8 cellular contexts compared by ENCODE assay signal in the genomic region with DNA sequence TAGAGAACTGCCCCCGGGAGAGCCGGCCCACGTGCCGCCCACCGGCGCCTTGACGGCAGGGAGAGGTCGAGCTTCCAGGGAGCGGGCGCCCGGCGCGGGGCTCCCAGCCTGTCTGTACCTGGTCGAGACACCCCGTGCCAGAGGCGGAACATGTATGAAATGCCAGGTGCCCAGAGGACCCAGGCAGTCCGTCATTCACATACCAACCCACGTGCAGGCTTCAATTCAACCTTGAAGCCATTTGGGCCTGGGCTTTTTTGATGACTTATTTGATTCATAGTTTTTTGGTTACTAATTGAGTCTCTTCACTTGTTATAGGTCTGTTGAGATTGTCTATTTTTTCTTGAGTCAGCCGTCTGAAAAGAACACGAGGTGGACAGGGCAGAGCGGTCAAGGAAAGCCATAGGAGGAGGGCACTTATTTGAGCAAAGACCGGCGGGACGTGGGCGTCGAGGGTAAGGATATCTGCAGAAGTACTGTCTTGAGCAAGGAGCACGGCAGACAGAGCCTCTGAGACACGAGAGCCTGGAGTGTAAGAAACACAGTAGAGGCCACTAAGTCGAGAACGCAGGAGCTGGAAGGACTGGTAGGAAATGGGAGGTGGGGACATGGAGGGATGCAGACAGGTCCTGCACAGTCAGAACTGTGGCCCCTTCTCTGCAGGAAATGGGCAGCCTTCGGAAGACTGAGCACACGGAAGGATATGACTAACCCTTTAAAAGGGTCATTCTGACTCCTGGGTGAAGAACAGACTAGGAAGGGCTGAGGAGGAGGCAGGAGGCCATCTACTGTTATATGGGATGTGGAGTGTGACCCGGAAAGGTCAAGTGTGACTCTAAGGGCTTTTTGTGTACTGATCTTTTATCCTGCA. TPM values are rescaled to one million over a fixed set of nuclear protein-coding genes. Genes with fewer than 3 reads are reported as not detected.
DNase-seq lines count a peak whose midpoint lies in the region; ATAC-seq, FAIRE-seq and TF ChIP-seq lines count a peak whose summit lies in the region.

No MANE protein-coding gene starts in this region.

- no peak overlapping the region for H3K27ac ChIP-seq in DOHH2 (ENCODE audit: low read depth, low read length)
- H3K27ac ChIP-seq in HL-60 (replicated peaks), result peak overlapping the region; percentile 64; the same call in 1 of the 2 replicates
- peak overlapping the region; percentile 50; the same call in 1 of the 2 replicates for H3K27ac ChIP-seq in GM12878 (ENCODE audit: control insufficient read depth, insufficient read depth)
- no peak overlapping the region for H3K27ac ChIP-seq in urinary bladder (ENCODE audit: low read depth)

- H3K4me1 ChIP-seq in DOHH2 (ENCODE audit: control insufficient read depth, low read length) (peaks cover 34% of the 10 kb centered on the region), GM12878 (ENCODE audit: control insufficient read depth, insufficient read depth, low read length) (peaks cover 27% of the 10 kb centered on the region), urinary bladder (ENCODE audit: insufficient read depth) (peaks cover 4% of the 10 kb centered on the region)

- H3K79me2 ChIP-seq in DOHH2 (ENCODE audit: control insufficient read depth, low read length) (peaks cover 62% of the 10 kb centered on the region), GM12878 (ENCODE audit: control insufficient read depth, insufficient read depth, low read length) (peaks cover 41% of the 10 kb centered on the region)

- peaks cover 4% of the 10 kb centered on the region for H3F3A ChIP-seq in DOHH2 (ENCODE audit: control insufficient read depth, insufficient read depth)

- TF ChIP-seq RAD21 in GM12878 (IDR thresholded peaks at IDR 0.05; ENCODE audit: insufficient read depth, low read depth, low read length), result no peak

- intact Hi-C loops in GM12878 (cut with micrococcal nuclease; ENCODE audit: unreplicated experiment) (loop anchor here (5.0 kb wide), 2 partner anchors 46 to 54 kb away; partner anchors contain the start of gene UBAC1), lower leg skin (cut with DNase I; ENCODE audit: low total_unique reads) (no loop called here)

- FAIRE-seq in GM12878 (lab: Jason Lieb, UNC), result no peak

- H3K9me2 ChIP-seq in DOHH2 (replicated peaks; ENCODE audit: control insufficient read depth, low read length), result no peaks in the 10 kb centered on the region

- H3K27me3 ChIP-seq in DOHH2 (ENCODE audit: control insufficient read depth, low read length) (no peaks in the 10 kb centered on the region), HL-60 (ENCODE audit: insufficient read depth, poor library complexity, severe bottlenecking) (no peaks in the 10 kb centered on the region), GM12878 (replicated peaks in 1 of 2; ENCODE audit: control insufficient read depth in 2 of 2, insufficient read depth in 2 of 2, low read length in 1 of 2) (no peaks in the 10 kb centered on the region)

- in situ Hi-C loops in GM12878 (cut with MboI), result no loop called here

- POLR2A ChIA-PET in GM12878 (lab: Charles Lee), result interaction anchor here (1.3 kb wide), 1 partner anchor 52 kb away, joined by 3 read pairs; no protein-coding TSS in a partner anchor

- H2AFZ ChIP-seq in GM12878 (ENCODE audit: control insufficient read depth, low read depth, low read length), result no peak overlapping the region

- CTCF ChIA-PET in GM12878 (lab: Yijun Ruan, JAX), result interaction anchor here (1.2 to 2.0 kb wide), 2 partner anchors 13 to 39 kb away, joined by 3 to 4 read pairs; no protein-coding TSS in a partner anchor

- H3K4me2 ChIP-seq in DOHH2 (ENCODE audit: low read length), result peak overlapping the region; percentile 93
- H3K4me2 ChIP-seq in GM12878 (ENCODE audit: control insufficient read depth, insufficient read depth), result peak overlapping the region; percentile 78

- TF ChIP-seq CTCF in DOHH2 (IDR thresholded peaks at IDR 0.05; ENCODE audit: low read depth, low read length, poor library complexity, severe bottlenecking) (no peak), HL-60 (IDR thresholded peaks at IDR 0.05; ENCODE audit: insufficient read depth, low read length) (no peak), GM12878 (IDR thresholded peaks at IDR 0.05 in 2 of 3, conservative IDR thresholded peaks at IDR 0.05 in 1 of 3; ENCODE audit: control insufficient read depth in 2 of 3, extremely low read depth in 1 of 3, insufficient read depth in 1 of 3, low read depth in 3 of 3, low read length in 3 of 3) (no peak), lower leg skin (IDR thresholded peaks at IDR 0.05) (no peak)

- 0 out of 2 replicates have a peak, but pooled peaks cover 6% of the 10 kb centered on the region for H4K20me1 ChIP-seq in DOHH2 (ENCODE audit: control insufficient read depth, insufficient read depth, low read depth, low read length)
- no peaks in the 10 kb centered on the region for H4K20me1 ChIP-seq in GM12878 (ENCODE audit: control insufficient read depth, insufficient read depth)

- H3K9me3 ChIP-seq in DOHH2 (ENCODE audit: control insufficient read depth, insufficient read depth, low read length), result peaks cover 1% of the 10 kb centered on the region; the same call in 1 of the 2 replicates
- no peaks in the 10 kb centered on the region; the same call in 2 of the 3 replicates for H3K9me3 ChIP-seq in GM12878 (replicated peaks; ENCODE audit: control insufficient read depth, insufficient read depth, low read length)

- H3K36me3 ChIP-seq in DOHH2 (ENCODE audit: control insufficient read depth, low read length) (peaks cover 39% of the 10 kb centered on the region), GM12878 (ENCODE audit: control insufficient read depth in 2 of 2, insufficient read depth in 2 of 2, low read length in 1 of 2) (peaks cover under 1 to 2% of the 10 kb centered on the region in 2 experiments; a peak in 2 of 4 replicates), urinary bladder (ENCODE audit: insufficient read depth) (peaks cover 4% of the 10 kb centered on the region)

- no peak for DNase-seq in HL-60 (ENCODE audit: low read depth in 1 of 2, low spot score in 1 of 2)
- no peak for DNase-seq in GM12878 (ENCODE audit: low read depth, low spot score)
- DNase-seq in lower leg skin (ENCODE audit: low spot score in 2 of 2), result peak in 1 of 2 donors; percentile 79
- DNase-seq in superior temporal gyrus (ENCODE audit: extremely low spot score), result no peak
- no peak for DNase-seq in OCI-M1 (lab: John Stamatoyannopoulos, UW)

- BruUV-seq in GM12878 (replicated peaks; lab: Mats Ljungman, UMichigan), result TSS peak; percentile 68

- RAD21 ChIA-PET in GM12878 (lab: Charles Lee; ENCODE audit: unreplicated experiment), result no interaction called here

- SMC1A ChIA-PET in GM12878 (lab: Charles Lee; ENCODE audit: uncharacterized antibody, unreplicated experiment), result no interaction called here

- no peak for TF ChIP-seq EP300 in GM12878 (IDR thresholded peaks at IDR 0.05; ENCODE audit: borderline replicate concordance in 1 of 2, control insufficient read depth in 1 of 2, low read depth in 2 of 2, low read length in 2 of 2)

- H3K4me3 ChIP-seq in DOHH2 (ENCODE audit: low read length) (peak overlapping the region; percentile 89), HL-60 (replicated peaks; ENCODE audit: insufficient read depth, low read length) (peak overlapping the region; percentile 73), GM12878 (peak overlapping the region; percentile 84), lower leg skin (ENCODE audit: low read depth, poor library complexity, severe bottlenecking) (peak overlapping the region; percentile 56), urinary bladder (ENCODE audit: low read depth, low read length) (peak overlapping the region; percentile 87)

- H3K9ac ChIP-seq in GM12878 (ENCODE audit: control insufficient read depth, insufficient read depth, low read length), result peak overlapping the region; percentile 70; the same call in 1 of the 2 replicates

- WGBS in GM12878 (ENCODE audit: insufficient coverage, insufficient replicate concordance, low lambda C conversion rate, missing lambda C conversion rate), result 33% methylated on average over 33 of the region's 33 CpGs
- WGBS in lower leg skin, 2 donors, result 59 to 67% methylated on average over 25 to 27 of the region's 33 CpGs
- 51% methylated on average over 33 of the region's 33 CpGs for WGBS in urinary bladder

- TF ChIP-seq POLR2A in GM12878 (IDR thresholded peaks at IDR 0.05; ENCODE audit: low read depth, low read length), result no peak
- no peak for TF ChIP-seq POLR2A in lower leg skin (IDR thresholded peaks at IDR 0.05)

- no peak for ATAC-seq in GM12878
- ATAC-seq in HG02840 (IDR thresholded peaks at IDR 0.05; ENCODE audit: low FRiP score, unreplicated experiment), result no peak

RNA-seq across cellular contexts. Expression of gene CAMSAP1, which starts 1.2 kb away (rescaled TPM):
- total RNA-seq in GM12878 (2013; cell fraction: nucleolus; rRNA removed), result 51.7 and 56.6 TPM in 2 replicates
- total RNA-seq in GM12878 (2014; rRNA removed) (16.5 and 16.6 TPM in 2 replicates), GM12878 (2014; rRNA removed; fragmentation: Illumina TruSeq; extraction: Trizol) (12.2 and 12.3 TPM in 2 replicates), GM12878 (2021) (24.7 and 32.8 TPM in 2 replicates), lower leg skin (10 to 100 TPM; 32.2 to 46.1 (median 34.0) TPM), urinary bladder (27.9 TPM)
- 4.8 TPM for polyA plus RNA-seq in GM12878 (2011; ENCODE audit: low read depth)
- polyA plus RNA-seq in GM12878 (2011; rRNA removed) (5.3 and 5.9 TPM in 2 replicates), GM12878 (2014; fragmentation: Illumina TruSeq; extraction: Trizol) (8.0 and 10.1 TPM in 2 replicates), GM12878 (2014; fragmentation: Nextera tagmentation; extraction: Ambion mirVana) (1 to 10 TPM; 1.8 to 2.0 TPM), GM12878 (2014; rRNA removed) (10.3 and 12.5 TPM in 2 replicates), GM12878 (2016; fragmentation: Nextera tagmentation; extraction: Ambion mirVana) (1 to 10 TPM; 1.4 to 4.2 TPM), urinary bladder (14.9 TPM)
- polyA plus RNA-seq in GM12878 (2011; cell fraction: cytosol; rRNA removed), result 6.6 and 6.9 TPM in 2 replicates
- polyA plus RNA-seq in GM12878 (2011; cell fraction: nucleus; rRNA removed), result 7.5 and 11.6 TPM in 2 replicates
- polyA plus RNA-seq in GM12878 (2012), result 7.4 and 7.8 TPM in 2 replicates
- polyA minus RNA-seq in GM12878 (2011; rRNA and poly(A)+ RNA removed), result 14.8 and 15.3 TPM in 2 replicates
- polyA minus RNA-seq in GM12878 (2011; cell fraction: cytosol; rRNA and poly(A)+ RNA removed), result 48.7 and 58.5 TPM in 2 replicates
- polyA minus RNA-seq in GM12878 (2011; cell fraction: nucleus; rRNA and poly(A)+ RNA removed), result 5.9 and 9.1 TPM in 2 replicates

RNA-seq across cellular contexts. Expression of gene UBAC1, which starts 52.6 kb away (rescaled TPM):
- total RNA-seq in GM12878 (2013; cell fraction: nucleolus; rRNA removed), result 23.5 and 31.3 TPM in 2 replicates
- total RNA-seq in GM12878 (2014; rRNA removed) (45.4 and 48.0 TPM in 2 replicates), GM12878 (2014; rRNA removed; fragmentation: Illumina TruSeq; extraction: Trizol) (27.6 and 30.9 TPM in 2 replicates), GM12878 (2021) (38.2 and 40.1 TPM in 2 replicates), lower leg skin (10 to 100 TPM; 89.3 to 99.3 (median 96.9) TPM), urinary bladder (24.6 TPM)
- 15.4 TPM for polyA plus RNA-seq in GM12878 (2011; ENCODE audit: low read depth)
- polyA plus RNA-seq in GM12878 (2011; rRNA removed) (45.4 and 53.5 TPM in 2 replicates), GM12878 (2014; fragmentation: Illumina TruSeq; extraction: Trizol) (10.0 and 25.3 TPM in 2 replicates), GM12878 (2014; fragmentation: Nextera tagmentation; extraction: Ambion mirVana) (10 to 100 TPM; 16.7 to 20.7 TPM), GM12878 (2014; rRNA removed) (54.6 and 57.6 TPM in 2 replicates), GM12878 (2016; fragmentation: Nextera tagmentation; extraction: Ambion mirVana) (10 to 100 TPM; 36.9 to 41.1 TPM), urinary bladder (59.8 TPM)
- 56.9 and 65.7 TPM in 2 replicates for polyA plus RNA-seq in GM12878 (2011; cell fraction: cytosol; rRNA removed)
- polyA plus RNA-seq in GM12878 (2011; cell fraction: nucleus; rRNA removed), result 72.7 and 77.7 TPM in 2 replicates
- polyA plus RNA-seq in GM12878 (2012), result 20.3 and 23.9 TPM in 2 replicates
- 29.6 and 34.0 TPM in 2 replicates for polyA minus RNA-seq in GM12878 (2011; rRNA and poly(A)+ RNA removed)
- 6.1 and 13.5 TPM in 2 replicates for polyA minus RNA-seq in GM12878 (2011; cell fraction: cytosol; rRNA and poly(A)+ RNA removed)
- 8.5 and 12.7 TPM in 2 replicates for polyA minus RNA-seq in GM12878 (2011; cell fraction: nucleus; rRNA and poly(A)+ RNA removed)

Comparison
In these comparisons a context has a peak if more than half of its experiments do, and no peak if none do; other contexts are left out.
1. H3K27ac ChIP-seq: peak in HL-60 (single experiment) and GM12878 (single experiment); none in DOHH2 (single experiment) and urinary bladder (single experiment).
2. Peak in every context shown above with its lines, with median percentiles within 50 percentile points of each other: H3K4me3 ChIP-seq.